Comparison of ENCODE assay signal across 19 cellular contexts in genomic region chr11:2564588-2565440, GRCh38.
A peak's percentile ranks its signal among the peaks of the same experiment; 100 is the strongest.
DNase-seq lines count a peak whose midpoint lies in the region; ATAC-seq and TF ChIP-seq lines count a peak whose summit lies in the region.
"Had no signal": no experiment of that assay in that cellular context is flagged by ENCODE, and none has a peak within 500 bp of the region (broad histone marks: within the 10 kb centered on the region; RNA-seq: fewer than 3 reads in every experiment).

No MANE protein-coding gene starts in this region.

- H3K9me3 Mint-ChIP-seq in natural killer cell treated with Interleukin-12 subunit alpha and Interleukin-12 subunit beta and Interleukin-15 and Interleukin-18, amount 100 ng/mL, for 72 hours, result no peaks in the 10 kb centered on the region
- H3K9me3 Mint-ChIP-seq in natural killer cell (no peaks in the 10 kb centered on the region), neural progenitor cell (no peaks in the 10 kb centered on the region)
- H3K9me3 Mint-ChIP-seq in activated CD8-positive, alpha-beta memory T cell treated with anti-CD3 and anti-CD28 coated beads, Interleukin-2, amount 10 ng/mL, durations not matched to agents 7 days and 5 days (ENCODE audit: low read depth), result no peaks in the 10 kb centered on the region
- H3K9me3 Mint-ChIP-seq: activated CD4-positive, alpha-beta memory T cell treated with anti-CD3 and anti-CD28 coated beads, Interleukin-2, amount 10 ng/mL, durations not matched to agents 7 days and 5 days; activated naive CD8-positive, alpha-beta T cell treated with anti-CD3 and anti-CD28 coated beads for 36 hours; stimulated activated naive CD8-positive, alpha-beta T cell treated with anti-CD3 and anti-CD28 coated beads, Interleukin-15, amount 100 ng/mL, for 72 hours had no signal

- no peaks in the 10 kb centered on the region for H4K20me1 ChIP-seq in neural progenitor cell (ENCODE audit: low read depth)

- no peak overlapping the region for H3K9ac ChIP-seq in neural progenitor cell

- H3F3A ChIP-seq in neural progenitor cell (ENCODE audit: low read depth), result no peaks in the 10 kb centered on the region

- H3K36me3 Mint-ChIP-seq in natural killer cell treated with Interleukin-12 subunit alpha and Interleukin-12 subunit beta and Interleukin-15 and Interleukin-18, amount 100 ng/mL, for 72 hours, result no peaks in the 10 kb centered on the region
- no peaks in the 10 kb centered on the region for H3K36me3 Mint-ChIP-seq in natural killer cell
- no peaks in the 10 kb centered on the region for H3K36me3 Mint-ChIP-seq in neural progenitor cell
- H3K36me3 Mint-ChIP-seq in activated CD8-positive, alpha-beta memory T cell treated with anti-CD3 and anti-CD28 coated beads, Interleukin-2, amount 10 ng/mL, durations not matched to agents 7 days and 5 days, result no peaks in the 10 kb centered on the region
- H3K36me3 Mint-ChIP-seq: activated naive CD8-positive, alpha-beta T cell treated with anti-CD3 and anti-CD28 coated beads for 36 hours had no signal

- DNase-seq in natural killer cell treated with Interleukin-12 subunit alpha and Interleukin-12 subunit beta and Interleukin-15 and Interleukin-18, amount 100 ng/mL, for 72 hours (ENCODE audit: low spot score), result peak; percentile 38
- DNase-seq in natural killer cell (no peak), left ventricle myocardium inferior (peak; percentile 13), neural progenitor cell (ENCODE audit: low spot score) (no peak), nucleus accumbens (lab: John Stamatoyannopoulos, UW) (no peak), KG1 (lab: John Stamatoyannopoulos, UW) (no peak), ascending aorta (ENCODE audit: low spot score in 2 of 2) (no peak)
- DNase-seq in activated CD8-positive, alpha-beta memory T cell treated with anti-CD3 and anti-CD28 coated beads, Interleukin-2, amount 10 ng/mL, durations not matched to agents 7 days and 5 days, result no peak
- DNase-seq: activated CD4-positive, alpha-beta memory T cell treated with anti-CD3 and anti-CD28 coated beads, Interleukin-2, amount 10 ng/mL, durations not matched to agents 7 days and 5 days; activated CD4-positive, alpha-beta T cell treated with anti-CD3 and anti-CD28 coated beads for 1 hour; activated naive CD8-positive, alpha-beta T cell treated with anti-CD3 and anti-CD28 coated beads for 36 hours; IMR-90; NCI-H1105; NCI-H2029 treated with DMSO at 0.1 percent for 48 hours; NCI-H2227 treated with DMSO at 0.1 percent for 48 hours; NCI-H69; stimulated activated naive CD8-positive, alpha-beta T cell treated with anti-CD3 and anti-CD28 coated beads, Interleukin-15, amount 100 ng/mL, for 72 hours had no signal

- H3K27me3 ChIP-seq in left ventricle myocardium inferior (ENCODE audit: low read depth) (no peaks in the 10 kb centered on the region), neural progenitor cell (peaks cover 30% of the 10 kb centered on the region), ascending aorta (no peaks in the 10 kb centered on the region)
- H3K27me3 ChIP-seq: gastroesophageal sphincter had no signal

- H2AFZ ChIP-seq in neural progenitor cell (replicated peaks), result no peak overlapping the region

- H3K4me3 Mint-ChIP-seq in natural killer cell treated with Interleukin-12 subunit alpha and Interleukin-12 subunit beta and Interleukin-15 and Interleukin-18, amount 100 ng/mL, for 72 hours, result no peak overlapping the region
- H3K4me3 Mint-ChIP-seq in natural killer cell (no peak overlapping the region), neural progenitor cell (no peak overlapping the region)
- H3K4me3 Mint-ChIP-seq in activated CD8-positive, alpha-beta memory T cell treated with anti-CD3 and anti-CD28 coated beads, Interleukin-2, amount 10 ng/mL, durations not matched to agents 7 days and 5 days, result no peak overlapping the region
- H3K4me3 Mint-ChIP-seq: activated CD4-positive, alpha-beta memory T cell treated with anti-CD3 and anti-CD28 coated beads, Interleukin-2, amount 10 ng/mL, durations not matched to agents 7 days and 5 days; activated naive CD8-positive, alpha-beta T cell treated with anti-CD3 and anti-CD28 coated beads for 36 hours; stimulated activated naive CD8-positive, alpha-beta T cell treated with anti-CD3 and anti-CD28 coated beads, Interleukin-15, amount 100 ng/mL, for 72 hours had no signal

- no peaks in the 10 kb centered on the region for H3K79me2 ChIP-seq in neural progenitor cell (ENCODE audit: low read depth)

- no peaks in the 10 kb centered on the region for H3K27me3 Mint-ChIP-seq in natural killer cell treated with Interleukin-12 subunit alpha and Interleukin-12 subunit beta and Interleukin-15 and Interleukin-18, amount 100 ng/mL, for 72 hours
- H3K27me3 Mint-ChIP-seq in natural killer cell (ENCODE audit: low read depth in 2 of 2) (no peaks in the 10 kb centered on the region), neural progenitor cell (ENCODE audit: insufficient read depth, low read depth) (peaks cover 6% of the 10 kb centered on the region)
- H3K27me3 Mint-ChIP-seq in activated CD8-positive, alpha-beta memory T cell treated with anti-CD3 and anti-CD28 coated beads, Interleukin-2, amount 10 ng/mL, durations not matched to agents 7 days and 5 days, result no peaks in the 10 kb centered on the region
- H3K27me3 Mint-ChIP-seq: activated CD4-positive, alpha-beta memory T cell treated with anti-CD3 and anti-CD28 coated beads, Interleukin-2, amount 10 ng/mL, durations not matched to agents 7 days and 5 days; activated naive CD8-positive, alpha-beta T cell treated with anti-CD3 and anti-CD28 coated beads for 36 hours; stimulated activated naive CD8-positive, alpha-beta T cell treated with anti-CD3 and anti-CD28 coated beads, Interleukin-15, amount 100 ng/mL, for 72 hours had no signal

- no peaks in the 10 kb centered on the region for H3K9me3 ChIP-seq in left ventricle myocardium inferior (replicated peaks)
- no peaks in the 10 kb centered on the region for H3K9me3 ChIP-seq in neural progenitor cell (ENCODE audit: low read depth)
- no peaks in the 10 kb centered on the region for H3K9me3 ChIP-seq in ascending aorta
- H3K9me3 ChIP-seq: A549, gastroesophageal sphincter had no signal

- H3K4me2 ChIP-seq in neural progenitor cell, result no peak overlapping the region
- H3K4me2 ChIP-seq: A549 had no signal

- no peak overlapping the region for H3K4me3 ChIP-seq in left ventricle myocardium inferior
- no peak overlapping the region for H3K4me3 ChIP-seq in neural progenitor cell
- H3K4me3 ChIP-seq in ascending aorta, result no peak overlapping the region
- H3K4me3 ChIP-seq: A549, gastroesophageal sphincter had no signal

- TF ChIP-seq CTCF in natural killer cell (IDR thresholded peaks at IDR 0.05) (no peak), left ventricle myocardium inferior (IDR thresholded peaks at IDR 0.05; ENCODE audit: borderline replicate concordance) (no peak), neural progenitor cell (IDR thresholded peaks at IDR 0.05) (no peak), ascending aorta (IDR thresholded peaks at IDR 0.05) (no peak)

- CTCF ChIA-PET in activated CD8-positive, alpha-beta memory T cell treated with anti-CD3 and anti-CD28 coated beads, Interleukin-2, amount 10 ng/mL, durations not matched to agents 7 days and 5 days (lab: Charles Lee), result no interaction called here

- H3K27ac ChIP-seq in left ventricle myocardium inferior (replicated peaks), result no peak overlapping the region
- no peak overlapping the region for H3K27ac ChIP-seq in neural progenitor cell
- no peak overlapping the region for H3K27ac ChIP-seq in ascending aorta
- H3K27ac ChIP-seq: A549, gastroesophageal sphincter had no signal

- intact Hi-C loops in natural killer cell (cut with micrococcal nuclease), result no loop called here
- intact Hi-C loops in left ventricle myocardium inferior (cut with micrococcal nuclease), result no loop called here
- intact Hi-C loops in ascending aorta (cut with DNase I), result no loop called here

- no peak overlapping the region for H3K27ac Mint-ChIP-seq in natural killer cell treated with Interleukin-12 subunit alpha and Interleukin-12 subunit beta and Interleukin-15 and Interleukin-18, amount 100 ng/mL, for 72 hours
- H3K27ac Mint-ChIP-seq in natural killer cell, result no peak overlapping the region
- peak overlapping the region; percentile 55 for H3K27ac Mint-ChIP-seq in neural progenitor cell
- H3K27ac Mint-ChIP-seq in activated CD8-positive, alpha-beta memory T cell treated with anti-CD3 and anti-CD28 coated beads, Interleukin-2, amount 10 ng/mL, durations not matched to agents 7 days and 5 days, result no peak overlapping the region
- H3K27ac Mint-ChIP-seq: activated CD4-positive, alpha-beta memory T cell treated with anti-CD3 and anti-CD28 coated beads, Interleukin-2, amount 10 ng/mL, durations not matched to agents 7 days and 5 days; activated naive CD8-positive, alpha-beta T cell treated with anti-CD3 and anti-CD28 coated beads for 36 hours; stimulated activated naive CD8-positive, alpha-beta T cell treated with anti-CD3 and anti-CD28 coated beads, Interleukin-15, amount 100 ng/mL, for 72 hours had no signal

- ATAC-seq in natural killer cell treated with Interleukin-12 subunit alpha and Interleukin-12 subunit beta and Interleukin-15 and Interleukin-18, amount 100 ng/mL, for 72 hours, result no peak
- ATAC-seq in natural killer cell, result no peak
- ATAC-seq in activated CD8-positive, alpha-beta memory T cell treated with anti-CD3 and anti-CD28 coated beads, Interleukin-2, amount 10 ng/mL, durations not matched to agents 7 days and 5 days, result no peak
- ATAC-seq: A549; gastroesophageal sphincter; stimulated activated naive CD8-positive, alpha-beta T cell treated with anti-CD3 and anti-CD28 coated beads, Interleukin-15, amount 100 ng/mL, for 72 hours had no signal

- H3K4me1 ChIP-seq in left ventricle myocardium inferior (peaks cover 12% of the 10 kb centered on the region), neural progenitor cell (peaks cover 2% of the 10 kb centered on the region), ascending aorta (no peaks in the 10 kb centered on the region)
- H3K4me1 ChIP-seq: A549, gastroesophageal sphincter had no signal

- H3K36me3 ChIP-seq in left ventricle myocardium inferior, result no peaks in the 10 kb centered on the region
- no peaks in the 10 kb centered on the region for H3K36me3 ChIP-seq in neural progenitor cell
- H3K36me3 ChIP-seq in ascending aorta, result no peaks in the 10 kb centered on the region
- H3K36me3 ChIP-seq: gastroesophageal sphincter had no signal

- peaks cover 0 to 4% of the 10 kb centered on the region in 2 donors for H3K4me1 Mint-ChIP-seq in natural killer cell treated with Interleukin-12 subunit alpha and Interleukin-12 subunit beta and Interleukin-15 and Interleukin-18, amount 100 ng/mL, for 72 hours (ENCODE audit: low read depth in 2 of 2)
- H3K4me1 Mint-ChIP-seq in natural killer cell, result peaks cover 0 to 2% of the 10 kb centered on the region in 2 donors
- no peaks in the 10 kb centered on the region for H3K4me1 Mint-ChIP-seq in neural progenitor cell
- peaks cover 1% of the 10 kb centered on the region for H3K4me1 Mint-ChIP-seq in activated CD8-positive, alpha-beta memory T cell treated with anti-CD3 and anti-CD28 coated beads, Interleukin-2, amount 10 ng/mL, durations not matched to agents 7 days and 5 days
- H3K4me1 Mint-ChIP-seq: activated CD4-positive, alpha-beta memory T cell treated with anti-CD3 and anti-CD28 coated beads, Interleukin-2, amount 10 ng/mL, durations not matched to agents 7 days and 5 days; activated naive CD8-positive, alpha-beta T cell treated with anti-CD3 and anti-CD28 coated beads for 36 hours had no signal

Comparison
In these comparisons a context has a peak if more than half of its experiments do, and no peak if none do; other contexts are left out.
1. DNase-seq: peak in natural killer cell treated with Interleukin-12 subunit alpha and Interleukin-12 subunit beta and Interleukin-15 and Interleukin-18, amount 100 ng/mL, for 72 hours (single experiment) and left ventricle myocardium inferior (single experiment); none in natural killer cell (single experiment), neural progenitor cell (single experiment), nucleus accumbens (0 of 56), KG1 (single experiment), ascending aorta (0 of 2) and activated CD8-positive, alpha-beta memory T cell treated with anti-CD3 and anti-CD28 coated beads, Interleukin-2, amount 10 ng/mL, durations not matched to agents 7 days and 5 days (single experiment).